Comparison of ENCODE assay signal across 8 cellular contexts in the genomic region with DNA sequence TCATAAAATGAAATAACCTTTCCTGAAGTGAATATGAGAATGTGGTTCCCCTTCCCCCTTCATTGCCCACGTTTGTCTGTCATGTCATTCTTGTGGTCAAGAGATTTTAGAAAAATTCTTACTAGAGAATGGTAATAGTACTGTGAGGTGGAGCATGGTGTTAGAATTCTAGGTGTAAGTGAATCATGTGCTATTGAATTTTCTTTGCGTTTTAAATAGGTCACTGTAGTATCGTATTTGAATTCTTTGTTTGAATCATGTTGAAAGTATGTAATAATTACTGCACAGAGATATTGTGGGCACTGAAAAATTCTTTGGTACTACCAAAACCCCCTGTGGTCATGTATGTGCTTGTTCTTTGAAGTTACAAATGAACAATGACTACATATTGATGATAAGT. TPM values are rescaled to one million over a fixed set of nuclear protein-coding genes. Genes with fewer than 3 reads are reported as not detected.
DNase-seq lines count a peak whose midpoint lies in the region; ATAC-seq, FAIRE-seq and TF ChIP-seq lines count a peak whose summit lies in the region.

No MANE protein-coding gene starts in this region.

- intact Hi-C loops in IMR-90 (cut with micrococcal nuclease): no loop called here

- no TSS peak for BruUV-seq in IMR-90 (replicated peaks; lab: Mats Ljungman, UMichigan)

- dilution Hi-C loops in IMR-90 (cut with HindIII; ENCODE audit: low sequenced_read_pairs, unreplicated experiment): no loop called here

- H3K36me3 ChIP-seq in IMR-90 (ENCODE audit: control insufficient read depth, insufficient read depth, low read length): no peaks in the 10 kb centered on the region
- H3K36me3 ChIP-seq in H7 (replicated peaks; ENCODE audit: control insufficient read depth, insufficient read depth, low read length): no peaks in the 10 kb centered on the region

- H3K4ac ChIP-seq in IMR-90 (ENCODE audit: low read depth, low read length): no peak overlapping the region

- no peak overlapping the region for H3K23ac ChIP-seq in IMR-90 (ENCODE audit: low read depth, low read length)

- no peaks in the 10 kb centered on the region for H4K20me1 ChIP-seq in IMR-90 (ENCODE audit: insufficient read depth, low read length)

- no peak overlapping the region for H4K5ac ChIP-seq in IMR-90 (ENCODE audit: low read depth, low read length)

- H3K56ac ChIP-seq in IMR-90 (ENCODE audit: extremely low read depth, insufficient read depth, low read length): no peak overlapping the region

- H4K8ac ChIP-seq in IMR-90 (ENCODE audit: low read depth in 2 of 2, low read length in 2 of 2): no peak overlapping the region; a peak in 1 of 4 replicates

- no peaks in the 10 kb centered on the region for H3K9me1 ChIP-seq in IMR-90 (ENCODE audit: insufficient read depth, low read length)

- H2BK5ac ChIP-seq in IMR-90 (ENCODE audit: low read depth, low read length, poor library complexity, severe bottlenecking): no peak overlapping the region

- H2BK120ac ChIP-seq in IMR-90 (ENCODE audit: low read depth, low read length): no peak overlapping the region

- no peak overlapping the region for H4K91ac ChIP-seq in IMR-90 (ENCODE audit: insufficient read depth, low read depth, low read length)

- H3K27ac ChIP-seq in IMR-90 (ENCODE audit: insufficient read depth, low read length): no peak overlapping the region

- no peak overlapping the region for H2AK9ac ChIP-seq in IMR-90 (replicated peaks; ENCODE audit: low read depth, low read length, poor library complexity)

- H3K9me3 ChIP-seq in IMR-90 (ENCODE audit: control insufficient read depth, insufficient read depth, low read length): no peaks in the 10 kb centered on the region

- H3K27me3 ChIP-seq in IMR-90 (ENCODE audit: control insufficient read depth, insufficient read depth, low read length) (no peaks in the 10 kb centered on the region), H7 (ENCODE audit: control insufficient read depth, insufficient read depth, low read length) (no peaks in the 10 kb centered on the region)

- no peak for TF ChIP-seq CTCF in IMR-90 (conservative IDR thresholded peaks at IDR 0.05; ENCODE audit: low read depth, low read length)
- no peak for TF ChIP-seq CTCF in fibroblast of mammary gland (conservative IDR thresholded peaks at IDR 0.05; ENCODE audit: control insufficient read depth, insufficient read depth, low read depth, low read length)

- no peak overlapping the region for H2AFZ ChIP-seq in IMR-90 (replicated peaks; ENCODE audit: low read length, poor library complexity)

- no peak overlapping the region for H3K9ac ChIP-seq in IMR-90 (ENCODE audit: low read depth, low read length)

- no peak overlapping the region for H3K4me3 ChIP-seq in IMR-90 (ENCODE audit: insufficient read depth, low read depth, low read length)
- H3K4me3 ChIP-seq in fibroblast of mammary gland (ENCODE audit: control insufficient read depth, low read depth, low read length): no peak overlapping the region
- H3K4me3 ChIP-seq in H7 (ENCODE audit: insufficient read depth, low read depth, low read length): no peak overlapping the region

- DNase-seq in GM12892 (ENCODE audit: insufficient read length): no peak
- peak; percentile 60 for DNase-seq in IMR-90
- peak; percentile 51 for DNase-seq in fibroblast of mammary gland (ENCODE audit: low read depth)
- no peak for DNase-seq in SKM-1 (lab: John Stamatoyannopoulos, UW; ENCODE audit: unreplicated experiment)
- no peak for DNase-seq in H7
- no peak for DNase-seq in globus pallidus (ENCODE audit: low spot score)
- no peak for DNase-seq in SKM-1 treated with dmso at 0.1 percent for 144 hours (lab: John Stamatoyannopoulos, UW; ENCODE audit: unreplicated experiment)

- ATAC-seq in GM21576 (IDR thresholded peaks at IDR 0.05; ENCODE audit: unreplicated experiment): peak; percentile 52
- ATAC-seq in IMR-90 (ENCODE audit: low read depth): peak; percentile 35

- in situ Hi-C loops in IMR-90 (cut with MboI; ENCODE audit: low sequenced_read_pairs): no loop called here

- TF ChIP-seq POLR2A in GM12892 (IDR thresholded peaks at IDR 0.05; ENCODE audit: low read depth, low read length): no peak
- no peak for TF ChIP-seq POLR2A in IMR-90 (IDR thresholded peaks at IDR 0.05; ENCODE audit: low read depth, low read length)

- H2AK5ac ChIP-seq in IMR-90 (ENCODE audit: low read depth, low read length): no peak overlapping the region

- POLR2A ChIA-PET in IMR-90 (lab: Charles Lee; ENCODE audit: unreplicated experiment): no interaction called here

- H3K79me1 ChIP-seq in IMR-90 (ENCODE audit: low read depth in 1 of 2, low read length in 2 of 2): no peaks in the 10 kb centered on the region; a peak in 1 of 4 replicates

- CTCF ChIA-PET in IMR-90 (lab: Yijun Ruan, JAX): no interaction called here

- no peak overlapping the region for H3K18ac ChIP-seq in IMR-90 (ENCODE audit: low read depth, low read length)

- peaks cover 3% of the 10 kb centered on the region; the same call in 1 of the 2 replicates for H3K4me1 ChIP-seq in IMR-90 (ENCODE audit: control insufficient read depth, insufficient read depth, low read length)

- H3K14ac ChIP-seq in IMR-90 (replicated peaks; ENCODE audit: low read depth, low read length): no peak overlapping the region

- no peak overlapping the region for H2BK20ac ChIP-seq in IMR-90 (ENCODE audit: low read depth, low read length)

- H3K4me2 ChIP-seq in IMR-90 (ENCODE audit: low read depth, low read length): no peak overlapping the region; the same call in 1 of the 2 replicates

- no peak overlapping the region for H2BK15ac ChIP-seq in IMR-90 (ENCODE audit: low read depth, low read length)

- no peak for TF ChIP-seq RAD21 in IMR-90 (IDR thresholded peaks at IDR 0.05; ENCODE audit: low read length)

- WGBS in IMR-90 (ENCODE audit: extremely low coverage in 2 of 2, insufficient read length in 1 of 2), 2 experiments: no CpG with 5 or more reads among the region's 3 CpGs

- peak; percentile 88 for FAIRE-seq in GM12892 (lab: Jason Lieb, UNC)

TF ChIP-seq in IMR-90, 13 proteins besides CTCF, POLR2A, EP300 and RAD21:
- no peak for TF ChIP-seq SMC3 (IDR thresholded peaks at IDR 0.05; ENCODE audit: low read depth, low read length)
- TF ChIP-seq MAZ (IDR thresholded peaks at IDR 0.05; ENCODE audit: borderline replicate concordance, low read depth, low read length): no peak
- TF ChIP-seq RFX5 (IDR thresholded peaks at IDR 0.05; ENCODE audit: low read depth, low read length): no peak
- TF ChIP-seq RCOR1 (IDR thresholded peaks at IDR 0.05; ENCODE audit: insufficient replicate concordance, low read length): no peak
- no peak for TF ChIP-seq FOS (IDR thresholded peaks at IDR 0.05; ENCODE audit: low read depth, low read length)
- TF ChIP-seq BHLHE40 (IDR thresholded peaks at IDR 0.05; ENCODE audit: low read depth, low read length): no peak
- TF ChIP-seq MXI1 (IDR thresholded peaks at IDR 0.05; ENCODE audit: borderline replicate concordance, low read depth, low read length): no peak
- TF ChIP-seq NFE2L2 (IDR thresholded peaks at IDR 0.05; ENCODE audit: low read depth, low read length): no peak
- TF ChIP-seq, protein P1, sequence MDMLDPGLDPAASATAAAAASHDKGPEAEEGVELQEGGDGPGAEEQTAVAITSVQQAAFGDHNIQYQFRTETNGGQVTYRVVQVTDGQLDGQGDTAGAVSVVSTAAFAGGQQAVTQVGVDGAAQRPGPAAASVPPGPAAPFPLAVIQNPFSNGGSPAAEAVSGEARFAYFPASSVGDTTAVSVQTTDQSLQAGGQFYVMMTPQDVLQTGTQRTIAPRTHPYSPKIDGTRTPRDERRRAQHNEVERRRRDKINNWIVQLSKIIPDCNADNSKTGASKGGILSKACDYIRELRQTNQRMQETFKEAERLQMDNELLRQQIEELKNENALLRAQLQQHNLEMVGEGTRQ (IDR thresholded peaks at IDR 0.05; ENCODE audit: low read depth, low read length): no peak
- TF ChIP-seq, protein P2, sequence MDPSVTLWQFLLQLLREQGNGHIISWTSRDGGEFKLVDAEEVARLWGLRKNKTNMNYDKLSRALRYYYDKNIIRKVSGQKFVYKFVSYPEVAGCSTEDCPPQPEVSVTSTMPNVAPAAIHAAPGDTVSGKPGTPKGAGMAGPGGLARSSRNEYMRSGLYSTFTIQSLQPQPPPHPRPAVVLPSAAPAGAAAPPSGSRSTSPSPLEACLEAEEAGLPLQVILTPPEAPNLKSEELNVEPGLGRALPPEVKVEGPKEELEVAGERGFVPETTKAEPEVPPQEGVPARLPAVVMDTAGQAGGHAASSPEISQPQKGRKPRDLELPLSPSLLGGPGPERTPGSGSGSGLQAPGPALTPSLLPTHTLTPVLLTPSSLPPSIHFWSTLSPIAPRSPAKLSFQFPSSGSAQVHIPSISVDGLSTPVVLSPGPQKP (IDR thresholded peaks at IDR 0.05; ENCODE audit: borderline replicate concordance, low read depth, low read length): no peak
- no peak for TF ChIP-seq CEBPB (IDR thresholded peaks at IDR 0.05; ENCODE audit: low read depth, low read length)
- no peak for TF ChIP-seq CHD1 (IDR thresholded peaks at IDR 0.05; ENCODE audit: low read depth, low read length)
- no peak for TF ChIP-seq MAFK (IDR thresholded peaks at IDR 0.05; ENCODE audit: low read depth, low read length)

RNA-seq across cellular contexts. Expression of a gene that starts 49.9 kb away (rescaled TPM):
- polyA plus RNA-seq in GM12892 (2012; ENCODE audit: missing spikeins): 44.2 TPM
- 60.0 and 72.9 TPM in 2 replicates for total RNA-seq in IMR-90 (2012; rRNA removed)
- polyA plus RNA-seq in IMR-90 (2012; rRNA removed): 13.3 and 15.6 TPM in 2 replicates
- 5.8 and 8.9 TPM in 2 replicates for polyA plus RNA-seq in IMR-90 (2012; cell fraction: cytosol; rRNA removed)
- 1.1 and 9.9 TPM in 2 replicates for polyA plus RNA-seq in IMR-90 (2012; cell fraction: nucleus; rRNA removed; ENCODE audit: low replicate concordance)
- 34.9 and 38.5 TPM in 2 replicates for total RNA-seq in H7 (2014; rRNA removed; shearing (Covaris generic))

Comparison
In these comparisons a context has a peak if more than half of its experiments do, and no peak if none do; other contexts are left out.
1. DNase-seq: peak in IMR-90 (single experiment) and fibroblast of mammary gland (single experiment); none in GM12892 (single experiment), SKM-1 (single experiment), H7 (single experiment), globus pallidus (single experiment) and SKM-1 treated with dmso at 0.1 percent for 144 hours (single experiment).